ENCODE assay signal across 30 cellular contexts in genomic region chr4:81120055-81120454, GRCh38.
"Had no signal": no experiment of that assay in that cellular context is flagged by ENCODE, and none has a peak within 500 bp of the region (broad histone marks: within the 10 kb centered on the region; RNA-seq: fewer than 3 reads in every experiment).

No MANE protein-coding gene starts in this region.

- FAIRE-seq: bronchial epithelial cell had no signal

- H3K36me3 ChIP-seq: WERI-Rb-1 had no signal

- DNase-seq: activated CD4-positive, alpha-beta memory T cell treated with anti-CD3 and anti-CD28 coated beads, Interleukin-2, amount 10 ng/mL, durations not matched to agents 7 days and 5 days; activated CD4-positive, alpha-beta T cell treated with anti-CD3 and anti-CD28 coated beads for 1 hour; activated CD4-positive, alpha-beta T cell treated with anti-CD3 and anti-CD28 coated beads for 48 hours; activated CD4-positive, CD25-positive, alpha-beta regulatory T cell; activated CD8-positive, alpha-beta memory T cell treated with anti-CD3 and anti-CD28 coated beads for 24 hours; activated CD8-positive, alpha-beta memory T cell treated with anti-CD3 and anti-CD28 coated beads, Interleukin-2, amount 10 ng/mL, durations not matched to agents 7 days and 5 days; activated CD8-positive, alpha-beta memory T cell treated with anti-CD3 and anti-CD28 coated beads, Interleukin-2, amount 50 U/mL, for 48 hours; activated effector memory CD4-positive, alpha-beta T cell treated with Interleukin-2 at 50 U/mL for 16 hours; activated naive CD4-positive, alpha-beta T cell treated with anti-CD3 and anti-CD28 coated beads, Interleukin-2, amount 10 ng/mL, durations not matched to agents 7 days and 5 days; activated naive CD8-positive, alpha-beta T cell treated with anti-CD3 and anti-CD28 coated beads, Interleukin-2, amount 50 U/mL, for 24 hours; activated T-cell treated with anti-CD3 and anti-CD28 coated beads, Interleukin-2, amount 50 U/mL, for 48 hours; anterior cingulate cortex; caudate nucleus; cerebellar nuclear complex; NCI-H1048; NCI-H1105 treated with DMSO at 0.1 percent for 48 hours; NCI-H1436; NCI-H1694; NCI-H1930; NCI-H2081 treated with DMSO at 0.1 percent for 48 hours; NCI-H226; NCI-H446 treated with DMSO at 0.1 percent for 48 hours; NCI-H524; NCI-H69; NCI-H82; OCI-M1; Right ventricle myocardium superior; T1000; WERI-Rb-1 had no signal

- H3K27ac ChIP-seq: WERI-Rb-1 had no signal

- ATAC-seq: activated CD8-positive, alpha-beta memory T cell treated with anti-CD3 and anti-CD28 coated beads, Interleukin-2, amount 10 ng/mL, durations not matched to agents 7 days and 5 days; activated naive CD8-positive, alpha-beta T cell treated with anti-CD3 and anti-CD28 coated beads, Interleukin-2, amount 50 U/mL, for 24 hours had no signal
